ENCODE assay signal across 11 cellular contexts in genomic region chr12:120834489-120835303, GRCh38.
A peak's percentile ranks its signal among the peaks of the same experiment; 100 is the strongest.
DNase-seq lines count a peak whose midpoint lies in the region; ATAC-seq, FAIRE-seq and TF ChIP-seq lines count a peak whose summit lies in the region.
"Had no signal": no experiment of that assay in that cellular context is flagged by ENCODE, and none has a peak within 500 bp of the region (broad histone marks: within the 10 kb centered on the region; RNA-seq: fewer than 3 reads in every experiment).

No MANE protein-coding gene starts in this region.

- intact Hi-C loops in CD14-positive monocyte (cut with micrococcal nuclease) (no loop called here), PC-9 (cut with micrococcal nuclease; ENCODE audit: unreplicated experiment) (no loop called here), posterior vena cava (cut with DNase I) (no loop called here)
- intact Hi-C loops in naive thymus-derived CD4-positive, alpha-beta T cell (cut with micrococcal nuclease): loop anchor here in 1 of 2 donors (5.0 kb wide), 1 partner anchor 33 kb away; no protein-coding TSS in a partner anchor

- H3K9me3 Mint-ChIP-seq in CD14-positive monocyte: peaks cover 0 to 2% (median 0%) of the 10 kb centered on the region in 7 donors
- H3K9me3 Mint-ChIP-seq in naive thymus-derived CD4-positive, alpha-beta T cell: no peaks in the 10 kb centered on the region

- H3K27me3 ChIP-seq in PC-9 (ENCODE audit: insufficient read depth, low read depth): no peaks in the 10 kb centered on the region
- no peaks in the 10 kb centered on the region for H3K27me3 ChIP-seq in naive thymus-derived CD4-positive, alpha-beta T cell (ENCODE audit: control insufficient read depth in 2 of 2, insufficient read depth in 2 of 2, low read length in 2 of 2)
- H3K27me3 ChIP-seq: brain microvascular endothelial cell had no signal

- H3K27ac ChIP-seq in PC-9: peak overlapping the region; percentile 16; the same call in 1 of the 2 replicates
- peak overlapping the region; percentile 14 for H3K27ac ChIP-seq in naive thymus-derived CD4-positive, alpha-beta T cell (ENCODE audit: low read depth, low read length)

- TF ChIP-seq CTCF in CD14-positive monocyte (IDR thresholded peaks at IDR 0.05) (no peak), PC-9 (conservative IDR thresholded peaks at IDR 0.05) (no peak)

- no peak overlapping the region for H3K4me2 ChIP-seq in PC-9

- H3K4me3 Mint-ChIP-seq in CD14-positive monocyte: no peak overlapping the region
- H3K4me3 Mint-ChIP-seq in naive thymus-derived CD4-positive, alpha-beta T cell: peak overlapping the region in 9 of 10 donors; percentile 19 to 78 (median 48)

- H3K9me2 ChIP-seq in PC-9 (ENCODE audit: insufficient read depth): no peaks in the 10 kb centered on the region

- H3K4me3 ChIP-seq in PC-9: no peak overlapping the region
- H3K4me3 ChIP-seq in naive thymus-derived CD4-positive, alpha-beta T cell (ENCODE audit: low read length): no peak overlapping the region

- H3K36me3 Mint-ChIP-seq in CD14-positive monocyte: peaks cover 0 to 1% of the 10 kb centered on the region in 2 donors
- peaks cover 0 to 8% (median 0%) of the 10 kb centered on the region in 5 donors for H3K36me3 Mint-ChIP-seq in naive thymus-derived CD4-positive, alpha-beta T cell

- CTCF ChIA-PET in PC-9 (lab: Charles Lee): no interaction called here
- CTCF ChIA-PET in naive thymus-derived CD4-positive, alpha-beta T cell (lab: Charles Lee): interaction anchor here (0.6 kb wide), 1 partner anchor 54 kb away, joined by 3 read pairs; no protein-coding TSS in a partner anchor

- peaks cover 18% of the 10 kb centered on the region; the same call in 1 of the 2 replicates for H3F3A ChIP-seq in PC-9 (ENCODE audit: insufficient read depth, low read depth)

- POLR2A ChIA-PET in PC-9 (lab: Charles Lee; ENCODE audit: unreplicated experiment): no interaction called here
- POLR2A ChIA-PET in naive thymus-derived CD4-positive, alpha-beta T cell (lab: Charles Lee): interaction anchor here (0.7 kb wide), 1 partner anchor 10 kb away, joined by 3 read pairs; no protein-coding TSS in a partner anchor

- no TSS peak for BruUV-seq in PC-9 (replicated peaks; lab: Mats Ljungman, UMichigan)

- peaks cover 46% of the 10 kb centered on the region for H3K4me1 Mint-ChIP-seq in CD14-positive monocyte
- peaks cover 31 to 79% (median 67%) of the 10 kb centered on the region in 7 donors for H3K4me1 Mint-ChIP-seq in naive thymus-derived CD4-positive, alpha-beta T cell

- FAIRE-seq in GM18507 (lab: Jason Lieb, UNC): peak; percentile 77

- H3K79me2 ChIP-seq in PC-9 (ENCODE audit: low read depth): peaks cover 53% of the 10 kb centered on the region

- no peak overlapping the region for H2AFZ ChIP-seq in PC-9

- peaks cover 44% of the 10 kb centered on the region for H4K20me1 ChIP-seq in PC-9 (ENCODE audit: insufficient read depth)

- ATAC-seq in naive thymus-derived CD4-positive, alpha-beta T cell: no peak
- no peak for ATAC-seq in GM18511 (IDR thresholded peaks at IDR 0.05; ENCODE audit: unreplicated experiment)

- no peaks in the 10 kb centered on the region; the same call in 1 of the 2 replicates for H3K4me1 ChIP-seq in PC-9 (replicated peaks; ENCODE audit: insufficient read depth)
- peaks cover 0 to 35% of the 10 kb centered on the region in 2 donors for H3K4me1 ChIP-seq in naive thymus-derived CD4-positive, alpha-beta T cell (ENCODE audit: control insufficient read depth in 2 of 2, insufficient read depth in 2 of 2, low read length in 2 of 2)

- no peak for DNase-seq in CD14-positive monocyte (ENCODE audit: low spot score)
- DNase-seq in GM18507 (ENCODE audit: extremely low spot score, insufficient read length, low read depth): no peak
- no peak for DNase-seq in PC-9
- DNase-seq in naive thymus-derived CD4-positive, alpha-beta T cell: no peak
- no peak for DNase-seq in NCI-H2196 (lab: John Stamatoyannopoulos, UW; ENCODE audit: unreplicated experiment)
- DNase-seq in posterior vena cava (ENCODE audit: low spot score): no peak
- DNase-seq in COLO829 (ENCODE audit: low spot score): no peak
- DNase-seq: activated CD4-positive, alpha-beta T cell treated with anti-CD3 and anti-CD28 coated beads, Interleukin-2, amount 50 U/mL, for 1 hour; brain microvascular endothelial cell; NCI-H146 had no signal

- no peaks in the 10 kb centered on the region for H3K27me3 Mint-ChIP-seq in CD14-positive monocyte (ENCODE audit: low read depth in 3 of 3)
- H3K27me3 Mint-ChIP-seq in naive thymus-derived CD4-positive, alpha-beta T cell: no peaks in the 10 kb centered on the region

- no peaks in the 10 kb centered on the region for H3K36me3 ChIP-seq in PC-9 (ENCODE audit: low read depth)
- no peaks in the 10 kb centered on the region for H3K36me3 ChIP-seq in naive thymus-derived CD4-positive, alpha-beta T cell (ENCODE audit: control insufficient read depth in 2 of 3, insufficient read depth in 3 of 3, low read length in 3 of 3)
- H3K36me3 ChIP-seq: brain microvascular endothelial cell had no signal

- H3K9me3 ChIP-seq in PC-9 (ENCODE audit: insufficient read depth, low read depth): no peaks in the 10 kb centered on the region
- no peaks in the 10 kb centered on the region for H3K9me3 ChIP-seq in naive thymus-derived CD4-positive, alpha-beta T cell (ENCODE audit: control insufficient read depth in 2 of 3, low read length in 3 of 3)

- H3K27ac Mint-ChIP-seq in CD14-positive monocyte: peak overlapping the region in 5 of 7 donors; percentile 10 to 77 (median 34)
- peak overlapping the region in 8 of 9 donors; percentile 17 to 84 (median 52) for H3K27ac Mint-ChIP-seq in naive thymus-derived CD4-positive, alpha-beta T cell

Comparison
In these comparisons a context has a peak if more than half of its experiments do, and no peak if none do; other contexts are left out.
1. H3K4me3 Mint-ChIP-seq: peak in naive thymus-derived CD4-positive, alpha-beta T cell (9 of 10); none in CD14-positive monocyte (0 of 2).